ENCODE assay signal across 13 cellular contexts in genomic region chr3:70871909-70872656, GRCh38.
DNase-seq lines count a peak whose midpoint lies in the region; ATAC-seq and TF ChIP-seq lines count a peak whose summit lies in the region.
"Had no signal": no experiment of that assay in that cellular context is flagged by ENCODE, and none has a peak within 500 bp of the region (broad histone marks: within the 10 kb centered on the region; RNA-seq: fewer than 3 reads in every experiment).

No MANE protein-coding gene starts in this region.

- peaks cover 0 to 5% of the 10 kb centered on the region in 2 donors for H3K4me1 ChIP-seq in adrenal gland (replicated peaks in 1 of 2)
- H3K4me1 ChIP-seq: foreskin keratinocyte had no signal

- H3K36me3 Mint-ChIP-seq in mesothelial cell of epicardium, result peaks cover 4% of the 10 kb centered on the region

- no peak for ATAC-seq in GM21619 (IDR thresholded peaks at IDR 0.05; ENCODE audit: unreplicated experiment)
- ATAC-seq: foreskin keratinocyte; naive thymus-derived CD8-positive, alpha-beta T cell had no signal

- H3K4me3 ChIP-seq in adrenal gland (no peak overlapping the region), fibroblast of villous mesenchyme (ENCODE audit: low read depth, low read length) (no peak overlapping the region)

- H3K9me3 ChIP-seq in adrenal gland (replicated peaks in 1 of 3), result no peaks in the 10 kb centered on the region

- H3K36me3 ChIP-seq in adrenal gland (replicated peaks in 1 of 2), result no peaks in the 10 kb centered on the region

- no peak overlapping the region for H3K27ac Mint-ChIP-seq in mesothelial cell of epicardium
- H3K27ac Mint-ChIP-seq: activated CD4-positive, alpha-beta T cell treated with anti-CD3 and anti-CD28 coated beads, Interleukin-2, amount 10 ng/mL, durations not matched to agents 24 days and 14 days; activated T-helper 2 cell treated with anti-CD3 and anti-CD28 coated beads, Interferon-gamma antibody, Interleukin-2, Interleukin-4, amounts not matched to agents 10 μg/mL and 5 μg/mL and 100 μg/mL, durations not matched to agents 14 hours and 24 hours and 36 hours; naive thymus-derived CD8-positive, alpha-beta T cell had no signal

- peak overlapping the region in 2 of 5 donors; percentile 13 to 41 for H3K27ac ChIP-seq in adrenal gland
- H3K27ac ChIP-seq: foreskin keratinocyte had no signal

- TF ChIP-seq CTCF in adrenal gland (IDR thresholded peaks at IDR 0.05), result no peak
- TF ChIP-seq CTCF in fibroblast of villous mesenchyme (IDR thresholded peaks at IDR 0.05; ENCODE audit: insufficient read depth, low read depth, low read length), result no peak
- no peak for TF ChIP-seq CTCF in mesothelial cell of epicardium (IDR thresholded peaks at IDR 0.05; ENCODE audit: unreplicated experiment)

- H3K4me3 Mint-ChIP-seq in mesothelial cell of epicardium, result no peak overlapping the region
- H3K4me3 Mint-ChIP-seq: activated CD4-positive, alpha-beta T cell treated with anti-CD3 and anti-CD28 coated beads, Interleukin-2, amount 10 ng/mL, durations not matched to agents 24 days and 14 days; naive thymus-derived CD8-positive, alpha-beta T cell had no signal

- intact Hi-C loops in adrenal gland (cut with DNase I), result no loop called here

- no peaks in the 10 kb centered on the region for H3K27me3 Mint-ChIP-seq in mesothelial cell of epicardium (ENCODE audit: low read depth)

- peaks cover 33% of the 10 kb centered on the region for H3K9me3 Mint-ChIP-seq in mesothelial cell of epicardium

- TF ChIP-seq POLR2A in adrenal gland (IDR thresholded peaks at IDR 0.05), result no peak

- WGBS in adrenal gland, 4 donors, result 63 to 73% (median 67%) methylated on average over 4 of the region's 4 CpGs

- DNase-seq in GM04504 (ENCODE audit: low read depth) (peak; percentile 83), adrenal gland (peak in 6 of 7 donors; percentile 15 to 57 (median 35)), fibroblast of villous mesenchyme (ENCODE audit: low read depth) (peak; percentile 92), smooth muscle cell of the brain vasculature (ENCODE audit: low read depth, low spot score) (peak; percentile 67), DMS153 (lab: John Stamatoyannopoulos, UW) (no peak), mesothelial cell of epicardium (ENCODE audit: low spot score in 2 of 2, unreplicated experiment in 2 of 2) (no peak)
- DNase-seq: activated CD4-positive, alpha-beta T cell treated with anti-CD3 and anti-CD28 coated beads, Interleukin-2, amount 10 ng/mL, durations not matched to agents 24 days and 14 days; cerebellar nuclear complex; foreskin keratinocyte; naive thymus-derived CD8-positive, alpha-beta T cell; T-helper 1 cell had no signal

- H3K4me1 Mint-ChIP-seq in mesothelial cell of epicardium, result peaks cover 5% of the 10 kb centered on the region
- H3K4me1 Mint-ChIP-seq: activated CD4-positive, alpha-beta T cell treated with anti-CD3 and anti-CD28 coated beads, Interleukin-2, amount 10 ng/mL, durations not matched to agents 24 days and 14 days; naive thymus-derived CD8-positive, alpha-beta T cell had no signal

- no peaks in the 10 kb centered on the region for H3K27me3 ChIP-seq in adrenal gland

Comparison
In these comparisons a context has a peak if more than half of its experiments do, and no peak if none do; other contexts are left out.
1. DNase-seq: peak in GM04504 (single experiment), adrenal gland (6 of 7), fibroblast of villous mesenchyme (single experiment) and smooth muscle cell of the brain vasculature (single experiment); none in DMS153 (single experiment) and mesothelial cell of epicardium (0 of 2).